8 cellular contexts compared by ENCODE assay signal in the genomic region with DNA sequence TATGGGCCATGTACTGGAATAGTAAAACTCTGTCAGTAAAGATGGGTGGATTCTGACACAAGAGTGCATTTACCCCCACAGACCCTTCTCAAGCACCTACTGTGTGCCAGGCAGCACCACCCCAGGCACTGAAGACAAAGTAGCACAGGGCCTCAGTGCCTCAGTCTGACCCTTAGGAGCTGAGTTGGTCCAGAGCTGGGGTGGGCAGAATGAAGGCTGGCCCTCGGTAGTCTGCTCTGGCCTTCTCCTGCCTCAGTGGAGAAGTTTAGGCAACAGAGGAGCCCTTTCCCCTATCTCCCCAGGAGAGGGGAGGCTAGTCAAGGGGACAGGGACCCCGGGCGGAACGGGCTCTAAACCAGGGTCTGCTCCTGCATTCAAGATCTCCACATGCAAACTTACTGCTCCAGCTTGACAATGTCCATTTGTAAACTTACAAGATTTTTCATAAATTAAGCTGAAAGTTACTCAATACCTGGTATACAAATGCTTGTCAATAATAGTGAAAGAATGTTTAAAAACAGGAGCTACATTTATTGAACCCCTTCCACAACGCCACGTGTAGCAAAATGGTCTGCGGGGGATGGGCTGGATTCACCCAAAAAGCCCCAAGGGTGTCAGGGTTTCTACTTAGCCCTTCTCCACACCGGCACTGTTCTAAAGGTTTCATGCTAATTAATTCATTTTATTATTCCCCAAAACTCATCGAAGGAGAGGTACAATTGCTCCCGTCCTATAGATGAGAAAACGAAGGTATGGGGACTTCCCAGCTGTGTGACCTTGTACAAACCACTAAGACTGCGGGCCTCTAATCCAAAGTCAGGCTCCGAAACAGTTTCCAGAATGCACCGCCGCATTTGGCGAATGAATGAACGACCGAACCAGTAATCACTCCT. TPM values are rescaled to one million over a fixed set of nuclear protein-coding genes. Genes with fewer than 3 reads are reported as not detected.
DNase-seq lines count a peak whose midpoint lies in the region; ATAC-seq and TF ChIP-seq lines count a peak whose summit lies in the region.

No MANE protein-coding gene starts in this region.

- H3K4me3 ChIP-seq in HUES48 (ENCODE audit: low read depth, low read length), result peak overlapping the region; percentile 92
- H3K4me3 ChIP-seq in hepatocyte, result peak overlapping the region; percentile 99

- H3K9ac ChIP-seq in HUES48 (ENCODE audit: low read depth, low read length), result peak overlapping the region; percentile 85

- H3K79me2 ChIP-seq in hepatocyte, result peaks cover 79% of the 10 kb centered on the region

- no peaks in the 10 kb centered on the region for H3K27me3 ChIP-seq in HUES48 (ENCODE audit: control insufficient read depth, insufficient read depth, low read length)
- no peaks in the 10 kb centered on the region for H3K27me3 ChIP-seq in hepatocyte

- peaks cover 30% of the 10 kb centered on the region for H3K4me1 ChIP-seq in HUES48 (ENCODE audit: control insufficient read depth, insufficient read depth, low read length)
- H3K4me1 ChIP-seq in hepatocyte (ENCODE audit: insufficient read depth), result peaks cover 43% of the 10 kb centered on the region

- H3K9me3 ChIP-seq in HUES48 (ENCODE audit: control insufficient read depth, insufficient read depth, low read length) (no peaks in the 10 kb centered on the region), hepatocyte (ENCODE audit: low read depth) (no peaks in the 10 kb centered on the region)

- H3K9me2 ChIP-seq in hepatocyte (replicated peaks; ENCODE audit: insufficient read depth), result no peaks in the 10 kb centered on the region

- H2AFZ ChIP-seq in hepatocyte, result peak overlapping the region; percentile 71

- peak; percentile 7 for DNase-seq in activated T-helper 9 cell treated with anti-CD3 and anti-CD28 coated beads, Interleukin-2, amount 50 U/mL, for 16 hours (ENCODE audit: low read depth)
- DNase-seq in hepatocyte (ENCODE audit: low spot score) (no peak), NCI-H146 treated with DMSO at 0.1 percent for 48 hours (lab: John Stamatoyannopoulos, UW; ENCODE audit: unreplicated experiment) (no peak)
- peak; percentile 12 to 37 for DNase-seq in stimulated activated CD4-positive, alpha-beta T cell treated with anti-CD3 and anti-CD28 coated beads, Interleukin-1b, Interleukin-23, amount 100 ng/mL, for 4 hours (ENCODE audit: low read depth in 2 of 2)

- H4K20me1 ChIP-seq in hepatocyte (ENCODE audit: insufficient read depth, poor library complexity, severe bottlenecking), result peaks cover 54% of the 10 kb centered on the region

- 14% methylated on average over 18 of the region's 18 CpGs for WGBS in hepatocyte (ENCODE audit: low lambda C conversion rate, missing lambda C conversion rate)

- ATAC-seq in GM18867 (IDR thresholded peaks at IDR 0.05; ENCODE audit: unreplicated experiment) (peak; percentile 3), HG02798 (IDR thresholded peaks at IDR 0.05; ENCODE audit: poor library complexity, unreplicated experiment) (no peak), HG03442 (IDR thresholded peaks at IDR 0.05; ENCODE audit: unreplicated experiment) (no peak)

- H3K27ac ChIP-seq in HUES48 (ENCODE audit: low read depth, low read length), result peak overlapping the region; percentile 72
- peak overlapping the region; percentile 100 for H3K27ac ChIP-seq in hepatocyte

- peak overlapping the region; percentile 90 for H3K4me2 ChIP-seq in hepatocyte

- no peak for TF ChIP-seq CTCF in hepatocyte (IDR thresholded peaks at IDR 0.05; ENCODE audit: poor library complexity)

- H3K36me3 ChIP-seq in HUES48 (ENCODE audit: control insufficient read depth, insufficient read depth, low read length) (peaks cover 18% of the 10 kb centered on the region; the same call in 1 of the 2 replicates), hepatocyte (replicated peaks; ENCODE audit: insufficient read depth, low read depth) (no peaks in the 10 kb centered on the region)

RNA-seq across cellular contexts. Expression of a gene that starts 1.5 kb away (rescaled TPM):
- 282 and 286 TPM in 2 replicates for total RNA-seq in hepatocyte
- polyA plus RNA-seq in hepatocyte, result 196 and 216 TPM in 2 replicates

RNA-seq across cellular contexts. Expression of a gene that starts 34.9 kb away (rescaled TPM):
- total RNA-seq in hepatocyte, result 124 and 126 TPM in 2 replicates
- 76.6 and 77.4 TPM in 2 replicates for polyA plus RNA-seq in hepatocyte

Comparison
In these comparisons a context has a peak if more than half of its experiments do, and no peak if none do; other contexts are left out.
1. DNase-seq: peak in activated T-helper 9 cell treated with anti-CD3 and anti-CD28 coated beads, Interleukin-2, amount 50 U/mL, for 16 hours (single experiment) and stimulated activated CD4-positive, alpha-beta T cell treated with anti-CD3 and anti-CD28 coated beads, Interleukin-1b, Interleukin-23, amount 100 ng/mL, for 4 hours (2 of 2); none in hepatocyte (single experiment) and NCI-H146 treated with DMSO at 0.1 percent for 48 hours (single experiment).